9 cellular contexts compared by ENCODE assay signal in the genomic region with DNA sequence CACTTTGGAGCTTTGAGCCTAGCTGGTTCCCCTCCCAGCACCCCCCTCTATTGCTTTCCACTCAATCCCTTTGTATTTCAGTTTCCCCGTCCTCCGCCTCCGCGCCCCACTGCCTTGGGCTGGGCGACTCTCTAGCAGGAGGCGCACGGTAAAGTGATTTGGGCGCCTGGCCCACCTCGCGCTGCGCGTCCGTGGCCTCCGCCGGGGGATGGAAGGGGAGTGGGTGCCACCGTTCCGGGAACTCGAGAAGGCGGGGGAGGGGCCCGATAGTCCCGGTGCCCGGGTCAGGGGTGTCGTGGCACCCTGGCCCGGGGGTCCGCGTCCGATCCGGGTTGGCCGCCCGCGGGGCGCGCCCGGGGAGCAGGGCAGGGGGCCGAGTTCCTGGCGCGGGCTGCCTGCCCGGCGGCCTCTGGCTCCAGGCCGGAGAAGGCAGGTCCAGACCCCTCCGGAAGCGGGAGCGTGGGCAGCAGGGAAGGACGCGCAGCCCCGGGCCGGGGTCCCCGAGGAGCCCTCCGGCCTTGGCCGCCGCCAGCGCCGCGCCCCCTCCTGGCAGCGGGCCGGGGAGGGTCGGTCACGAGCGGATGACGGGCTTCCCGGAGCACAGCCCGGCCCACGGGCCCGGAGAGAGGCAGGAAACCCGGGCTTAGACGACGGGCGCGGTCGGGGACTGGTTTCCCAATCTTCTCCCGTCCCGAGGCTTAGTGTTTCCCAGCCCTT. TPM values are rescaled to one million over a fixed set of nuclear protein-coding genes. Genes with fewer than 3 reads are reported as not detected.
A peak's percentile ranks its signal among the peaks of the same experiment; 100 is the strongest.
DNase-seq lines count a peak whose midpoint lies in the region; ATAC-seq and TF ChIP-seq lines count a peak whose summit lies in the region.
"Had no signal": no experiment of that assay in that cellular context is flagged by ENCODE, and none has a peak within 500 bp of the region (broad histone marks: within the 10 kb centered on the region; RNA-seq: fewer than 3 reads in every experiment).

No MANE protein-coding gene starts in this region.

- H3K27ac ChIP-seq in RWPE1 (no peak overlapping the region), fibroblast of lung (ENCODE audit: insufficient read depth, low read length) (no peak overlapping the region)
- H3K27ac ChIP-seq in naive thymus-derived CD4-positive, alpha-beta T cell (ENCODE audit: low read depth, low read length): peak overlapping the region; percentile 30

- no peaks in the 10 kb centered on the region for H4K20me1 ChIP-seq in fibroblast of lung (ENCODE audit: control insufficient read depth, extremely low read depth, insufficient read depth, low read length)

- H3K4me3 Mint-ChIP-seq in naive thymus-derived CD4-positive, alpha-beta T cell: peak overlapping the region in 9 of 10 donors; percentile 27 to 76 (median 69)

- no peaks in the 10 kb centered on the region for H3K79me2 ChIP-seq in fibroblast of lung (ENCODE audit: control insufficient read depth, insufficient read depth, low read length)

- H2AFZ ChIP-seq in fibroblast of lung (ENCODE audit: low read length): peak overlapping the region; percentile 21

- H3K27ac Mint-ChIP-seq in naive thymus-derived CD4-positive, alpha-beta T cell: peak overlapping the region in 1 of 9 donors; percentile 8

- intact Hi-C loops in naive thymus-derived CD4-positive, alpha-beta T cell (cut with micrococcal nuclease): no loop called here

- ATAC-seq in naive thymus-derived CD4-positive, alpha-beta T cell: peak; percentile 72
- ATAC-seq in HG03045 (IDR thresholded peaks at IDR 0.05; ENCODE audit: unreplicated experiment) (no peak), GM21619 (IDR thresholded peaks at IDR 0.05; ENCODE audit: unreplicated experiment) (no peak)

- peaks cover 5% of the 10 kb centered on the region for H3K27me3 ChIP-seq in fibroblast of lung (ENCODE audit: control insufficient read depth, insufficient read depth, low read length)
- H3K27me3 ChIP-seq in naive thymus-derived CD4-positive, alpha-beta T cell (ENCODE audit: control insufficient read depth in 2 of 2, insufficient read depth in 2 of 2, low read length in 2 of 2): no peaks in the 10 kb centered on the region

- TF ChIP-seq CTCF in AG04449 (IDR thresholded peaks at IDR 0.05; ENCODE audit: insufficient read depth, low read length, missing control alignments) (no peak), RWPE1 (conservative IDR thresholded peaks at IDR 0.05; ENCODE audit: low read depth) (no peak), fibroblast of lung (conservative IDR thresholded peaks at IDR 0.05 in 1 of 2, IDR thresholded peaks at IDR 0.05 in 1 of 2; ENCODE audit: low read depth in 1 of 2, low read length in 2 of 2) (no peak)

- H3K4me1 Mint-ChIP-seq in naive thymus-derived CD4-positive, alpha-beta T cell: peaks cover 0 to 29% (median 10%) of the 10 kb centered on the region in 7 donors

- H3K27me3 Mint-ChIP-seq in naive thymus-derived CD4-positive, alpha-beta T cell: peaks cover 14 to 47% (median 28%) of the 10 kb centered on the region in 5 donors

- POLR2A ChIA-PET in AG04449 (lab: Yijun Ruan, JAX): no interaction called here
- POLR2A ChIA-PET in RWPE1 (lab: Yijun Ruan, JAX; ENCODE audit: low non-redundant PET): no interaction called here
- POLR2A ChIA-PET in naive thymus-derived CD4-positive, alpha-beta T cell (lab: Charles Lee): no interaction called here

- CTCF ChIA-PET in AG04449 (lab: Yijun Ruan, JAX): no interaction called here
- CTCF ChIA-PET in RWPE1 (lab: Yijun Ruan, JAX): interaction anchor here (0.6 kb wide), 1 partner anchor 69 kb away, joined by 3 read pairs; no protein-coding TSS in a partner anchor
- CTCF ChIA-PET in naive thymus-derived CD4-positive, alpha-beta T cell (lab: Charles Lee): no interaction called here

- H3K9me3 ChIP-seq in fibroblast of lung (ENCODE audit: control insufficient read depth, insufficient read depth, low read depth, low read length): no peaks in the 10 kb centered on the region
- H3K9me3 ChIP-seq in naive thymus-derived CD4-positive, alpha-beta T cell (ENCODE audit: control insufficient read depth in 2 of 3, low read length in 3 of 3): no peaks in the 10 kb centered on the region

- no peaks in the 10 kb centered on the region for H3K4me1 ChIP-seq in fibroblast of lung (ENCODE audit: control insufficient read depth, extremely low read depth, insufficient read depth, low read length)
- no peaks in the 10 kb centered on the region for H3K4me1 ChIP-seq in naive thymus-derived CD4-positive, alpha-beta T cell (ENCODE audit: control insufficient read depth in 2 of 2, insufficient read depth in 2 of 2, low read length in 2 of 2)

- DNase-seq in AG04449 (ENCODE audit: low read depth, low spot score) (no peak), RWPE1 (ENCODE audit: low spot score) (peak; percentile 46), fibroblast of lung (ENCODE audit: low read depth in 2 of 2) (peak; percentile 30 to 38), hippocampal formation (lab: John Stamatoyannopoulos, UW) (no peak)
- peak in 3 of 9 donors; percentile 11 to 30 (median 18) for DNase-seq in naive thymus-derived CD4-positive, alpha-beta T cell
- DNase-seq in activated CD8-positive, alpha-beta memory T cell treated with anti-CD3 and anti-CD28 coated beads, Interleukin-2, amount 50 U/mL, for 4 hours: no peak

- H3K36me3 ChIP-seq in fibroblast of lung (ENCODE audit: control insufficient read depth, insufficient read depth, low read length): no peaks in the 10 kb centered on the region
- no peaks in the 10 kb centered on the region for H3K36me3 ChIP-seq in naive thymus-derived CD4-positive, alpha-beta T cell (ENCODE audit: control insufficient read depth in 2 of 3, insufficient read depth in 3 of 3, low read length in 3 of 3)

- H3K4me2 ChIP-seq in fibroblast of lung (ENCODE audit: extremely low read depth, insufficient read depth, low read length): peak overlapping the region; percentile 59

- peaks cover 0 to 2% (median 0%) of the 10 kb centered on the region in 11 donors for H3K9me3 Mint-ChIP-seq in naive thymus-derived CD4-positive, alpha-beta T cell

- H3K36me3 Mint-ChIP-seq in naive thymus-derived CD4-positive, alpha-beta T cell: no peaks in the 10 kb centered on the region

- H3K4me3 ChIP-seq in AG04449 (ENCODE audit: low read depth, low read length) (peak overlapping the region; percentile 27), fibroblast of lung (replicated peaks in 1 of 4; ENCODE audit: control extremely low read depth in 1 of 4, insufficient read depth in 1 of 4, low read depth in 3 of 4, low read length in 4 of 4) (peak overlapping the region; percentile 18 to 51 (median 34))
- H3K4me3 ChIP-seq in naive thymus-derived CD4-positive, alpha-beta T cell (ENCODE audit: low read length): no peak overlapping the region

- peak overlapping the region; percentile 37 for H3K9ac ChIP-seq in fibroblast of lung (ENCODE audit: insufficient read depth, low read length)

RNA-seq across cellular contexts. Expression of gene MEOX1, which starts 15.8 kb away (rescaled TPM):
- total RNA-seq in fibroblast of lung: not detected in 2 replicates
- not detected in 2 replicates for polyA plus RNA-seq in fibroblast of lung
- not detected in 2 replicates for polyA plus RNA-seq in fibroblast of lung (2012)
- not detected in 2 replicates for polyA minus RNA-seq in fibroblast of lung (ENCODE audit: low replicate concordance)
- total RNA-seq in naive thymus-derived CD4-positive, alpha-beta T cell: 1 to 10 TPM in 1 of 5 experiments, under 1 TPM in 4; 0.37 to 2.5 (median 0.54) TPM
- 1 to 10 TPM in 1 of 2 donors, under 1 TPM in 1; 0.40 to 1.5 TPM for polyA plus RNA-seq in naive thymus-derived CD4-positive, alpha-beta T cell
- total RNA-seq: LHCN-M2 had no signal

Comparison
In these comparisons a context has a peak if more than half of its experiments do, and no peak if none do; other contexts are left out.
1. DNase-seq: peak in RWPE1 (single experiment) and fibroblast of lung (2 of 2); none in AG04449 (single experiment), activated CD8-positive, alpha-beta memory T cell treated with anti-CD3 and anti-CD28 coated beads, Interleukin-2, amount 50 U/mL, for 4 hours (single experiment) and hippocampal formation (0 of 2).